ENCODE assay signal across 23 cellular contexts in genomic region chr19:50912102-50912599, GRCh38. TPM values are rescaled to one million over a fixed set of nuclear protein-coding genes. Genes with fewer than 3 reads are reported as not detected.
A peak's percentile ranks its signal among the peaks of the same experiment; 100 is the strongest.
DNase-seq lines count a peak whose midpoint lies in the region; ATAC-seq, FAIRE-seq and TF ChIP-seq lines count a peak whose summit lies in the region.
"Had no signal": no experiment of that assay in that cellular context is flagged by ENCODE, and none has a peak within 500 bp of the region (broad histone marks: within the 10 kb centered on the region; RNA-seq: fewer than 3 reads in every experiment).

No MANE protein-coding gene starts in this region.

- H3K27ac ChIP-seq in A549 (no peak overlapping the region), GM23338 (ENCODE audit: low read depth) (no peak overlapping the region), HEK293 (ENCODE audit: extremely low read depth, low read depth, low read length) (no peak overlapping the region), H1 (ENCODE audit: low read depth, low read length) (no peak overlapping the region)
- H3K27ac ChIP-seq: BLaER1, C4-2B, GM23248 had no signal

- H3K18ac ChIP-seq in H1 (ENCODE audit: extremely low read depth, low read length), result no peak overlapping the region

- TF ChIP-seq POLR2A in A549 (IDR thresholded peaks at IDR 0.05; ENCODE audit: low read length) (no peak), H1 (IDR thresholded peaks at IDR 0.05; ENCODE audit: control extremely low read depth in 1 of 2, low read depth in 2 of 2, low read length in 2 of 2) (no peak)

- H3K4me3 Mint-ChIP-seq in GM23338, result no peak overlapping the region
- no peak overlapping the region for H3K4me3 Mint-ChIP-seq in T-cell
- H3K4me3 Mint-ChIP-seq: CD4-positive, CD25-positive, alpha-beta regulatory T cell; CD8-positive, alpha-beta T cell; HFFc6 had no signal

- H4K91ac ChIP-seq in H1 (replicated peaks; ENCODE audit: insufficient read length, low read length), result no peak overlapping the region

- TF ChIP-seq RAD21 in A549 (conservative IDR thresholded peaks at IDR 0.05 in 1 of 2, IDR thresholded peaks at IDR 0.05 in 1 of 2) (no peak), H1 (IDR thresholded peaks at IDR 0.05 in 1 of 2, conservative IDR thresholded peaks at IDR 0.05 in 1 of 2; ENCODE audit: low read depth in 2 of 2, low read length in 2 of 2) (no peak)

- H3K36me3 Mint-ChIP-seq in GM23338 (ENCODE audit: low read depth), result no peaks in the 10 kb centered on the region; the same call in 2 of the 3 replicates
- H3K36me3 Mint-ChIP-seq in T-cell, result no peaks in the 10 kb centered on the region
- H3K36me3 Mint-ChIP-seq: CD4-positive, CD25-positive, alpha-beta regulatory T cell; CD8-positive, alpha-beta T cell had no signal

- H3K27ac Mint-ChIP-seq in GM23338 (no peak overlapping the region), T-cell (peak overlapping the region in 1 of 2 donors; percentile 9)
- H3K27ac Mint-ChIP-seq: CD8-positive, alpha-beta T cell; HFFc6 had no signal

- no peaks in the 10 kb centered on the region for H3K79me2 ChIP-seq in GM23338 (replicated peaks; ENCODE audit: insufficient read depth)
- H3K79me2 ChIP-seq in H1 (ENCODE audit: control insufficient read depth in 1 of 2, insufficient read depth in 2 of 2, low read length in 2 of 2), result no peaks in the 10 kb centered on the region

- TF ChIP-seq EP300 in A549 (IDR thresholded peaks at IDR 0.05), result no peak
- TF ChIP-seq EP300 in H1 (IDR thresholded peaks at IDR 0.05; ENCODE audit: borderline replicate concordance in 1 of 2, low read depth in 2 of 2, low read length in 2 of 2), result no peak

- H3K4me3 ChIP-seq in A549 (0 out of 3 replicates have a peak overlapping the region, but pooled peaks have one; percentile 14), GM23338 (peak overlapping the region; percentile 54), HEK293 (ENCODE audit: low read depth, low read length) (no peak overlapping the region), H1 (ENCODE audit: extremely low read depth in 1 of 4, insufficient read depth in 2 of 4, low read depth in 3 of 4, low read length in 4 of 4) (peak overlapping the region in 3 of 4 experiments; percentile 12 to 55 (median 24); a peak in 5 of 8 replicates), mucosa of descending colon (no peak overlapping the region)
- H3K4me3 ChIP-seq: BLaER1, GM23248 had no signal

- H3K9me2 ChIP-seq in GM23338 (ENCODE audit: insufficient read depth), result no peaks in the 10 kb centered on the region

- H3K23ac ChIP-seq in H1 (ENCODE audit: insufficient read length), result no peak overlapping the region

- H3F3A ChIP-seq in GM23338 (replicated peaks; ENCODE audit: low read depth), result 0 out of 2 replicates have a peak, but pooled peaks cover 2% of the 10 kb centered on the region

- CTCF ChIA-PET in A549 (lab: Yijun Ruan, JAX) (interaction anchor here (2.2 to 5.9 kb wide), 2 partner anchors 9 to 18 kb away, joined by 6 to 56 read pairs; no protein-coding TSS in a partner anchor), HEK293 (lab: Yijun Ruan, JAX) (interaction anchor here (0.7 to 5.9 kb wide), 2 partner anchors 10 to 173 kb away, joined by 3 to 50 read pairs; no protein-coding TSS in a partner anchor), H1 (lab: Charles Lee; ENCODE audit: partially characterized antibody) (interaction anchor here (0.6 to 2.3 kb wide), 3 partner anchors 10 to 183 kb away, joined by 3 to 17 read pairs (median 4); no protein-coding TSS in a partner anchor), T-cell (lab: Charles Lee) (interaction anchor here in 1 of 2 donors (0.7 kb wide), 1 partner anchor 15 kb away, joined by 6 read pairs; no protein-coding TSS in a partner anchor)

- H2BK15ac ChIP-seq in H1 (ENCODE audit: low read length), result no peak overlapping the region

- ATAC-seq in A549, result no peak
- ATAC-seq in GM23338, result peak; percentile 2; the same call in 1 of the 3 replicates
- ATAC-seq in mucosa of descending colon, result no peak
- ATAC-seq in T-cell (replicated peaks in 1 of 4), result no peak
- ATAC-seq: CD8-positive, alpha-beta T cell; HCT116 had no signal

- POLR2A ChIA-PET in A549 (lab: Yijun Ruan, JAX) (no interaction called here), HEK293 (lab: Yijun Ruan, JAX) (interaction anchor here (0.6 kb wide), 5 partner anchors 68 to 1436 kb away, joined by 4 to 9 read pairs (median 4); no protein-coding TSS in a partner anchor), H1 (lab: Charles Lee; ENCODE audit: partially characterized antibody) (interaction anchor here (1.0 to 5.3 kb wide), 3 partner anchors 9 to 116 kb away, joined by 3 to 36 read pairs (median 26); no protein-coding TSS in a partner anchor), T-cell (lab: Charles Lee) (no interaction called here)

- FAIRE-seq in A549 (lab: Jason Lieb, UNC), result no peak
- no peak for FAIRE-seq in H1 (lab: Jason Lieb, UNC)
- FAIRE-seq: G401.6, GM12892, H54 had no signal

- no peaks in the 10 kb centered on the region; the same call in 1 of the 3 replicates for H3K9me3 Mint-ChIP-seq in GM23338
- H3K9me3 Mint-ChIP-seq in T-cell, result no peaks in the 10 kb centered on the region
- H3K9me3 Mint-ChIP-seq: CD8-positive, alpha-beta T cell; HFFc6 had no signal

- H2AFZ ChIP-seq in GM23338, result peak overlapping the region; percentile 69
- H2AFZ ChIP-seq in H1 (ENCODE audit: low read length), result no peak overlapping the region
- H2AFZ ChIP-seq: GM23248 had no signal

- H3K4me1 ChIP-seq in A549 (peaks cover 10% of the 10 kb centered on the region; the same call in 1 of the 3 replicates), GM23338 (ENCODE audit: insufficient read depth) (peaks cover 11% of the 10 kb centered on the region), HEK293 (ENCODE audit: control insufficient read depth, insufficient read depth, low read length) (peaks cover 3% of the 10 kb centered on the region), H1 (replicated peaks in 1 of 4; ENCODE audit: control insufficient read depth in 3 of 4, insufficient read depth in 4 of 4, low read length in 3 of 4) (peaks cover 0 to 12% (median 8%) of the 10 kb centered on the region in 4 experiments; a peak in 5 of 7 replicates), mucosa of descending colon (ENCODE audit: low read depth) (no peaks in the 10 kb centered on the region)
- H3K4me1 ChIP-seq: Caco-2 had no signal

- H3K9me3 ChIP-seq in A549 (no peaks in the 10 kb centered on the region), HEK293 (ENCODE audit: control insufficient read depth, insufficient read depth, low read depth, low read length) (no peaks in the 10 kb centered on the region), H1 (ENCODE audit: insufficient read depth in 2 of 2, low read depth in 1 of 2, low read length in 1 of 2) (no peaks in the 10 kb centered on the region), mucosa of descending colon (no peaks in the 10 kb centered on the region)
- H3K9me3 ChIP-seq: BLaER1, Caco-2 had no signal

- H2BK12ac ChIP-seq in H1 (ENCODE audit: low read depth, low read length), result no peak overlapping the region

- H2BK120ac ChIP-seq in H1 (replicated peaks; ENCODE audit: low read depth, low read length), result no peak overlapping the region

- H3K56ac ChIP-seq in H1 (replicated peaks; ENCODE audit: insufficient read length, low read depth, low read length), result no peak overlapping the region

- H2AK5ac ChIP-seq in H1 (ENCODE audit: low read depth, low read length), result no peak overlapping the region

- H3K9ac ChIP-seq in H1 (replicated peaks in 1 of 4; ENCODE audit: extremely low read depth in 1 of 4, low read depth in 3 of 4, low read length in 3 of 4), result no peak overlapping the region
- H3K9ac ChIP-seq: BLaER1, GM23248 had no signal

- no peak overlapping the region for H3K14ac ChIP-seq in H1 (ENCODE audit: insufficient read length)

- no peak for TF ChIP-seq CTCF in A549 (IDR thresholded peaks at IDR 0.05)
- no peak for TF ChIP-seq CTCF in GM23338 (conservative IDR thresholded peaks at IDR 0.05; ENCODE audit: low read depth in 2 of 2)
- TF ChIP-seq CTCF in HEK293 (tag by site-specific recombination; IDR thresholded peaks at IDR 0.05), result no peak
- no peak for TF ChIP-seq CTCF in H1 (IDR thresholded peaks at IDR 0.05; ENCODE audit: control extremely low read depth in 1 of 3, insufficient read depth in 1 of 3, low read depth in 1 of 3, low read length in 3 of 3)
- no peak for TF ChIP-seq CTCF in mucosa of descending colon (IDR thresholded peaks at IDR 0.05)

- 14% methylated on average over 19 of the region's 21 CpGs for WGBS in A549 (ENCODE audit: missing lambda C conversion rate)
- 30% methylated on average over 18 of the region's 21 CpGs; no CpG with 5 or more reads in 1 of the 2 experiments for WGBS in H1 (ENCODE audit: extremely low coverage in 1 of 2, insufficient coverage in 1 of 2, insufficient read length in 1 of 2, insufficient replicate concordance in 2 of 2, low coverage in 1 of 2, low lambda C conversion rate in 2 of 2, missing lambda C conversion rate in 1 of 2), 2 experiments

- H3K4ac ChIP-seq in H1 (replicated peaks; ENCODE audit: insufficient read length, low read depth, low read length), result no peak overlapping the region

- H3K27me3 Mint-ChIP-seq in GM23338 (ENCODE audit: insufficient read depth, low read depth, poor library complexity), result peaks cover 25% of the 10 kb centered on the region
- H3K27me3 Mint-ChIP-seq in T-cell, result peaks cover 40 to 55% of the 10 kb centered on the region in 2 donors

- H2BK5ac ChIP-seq in H1 (ENCODE audit: low read depth, low read length), result no peak overlapping the region

- no peaks in the 10 kb centered on the region for H3K79me1 ChIP-seq in H1 (ENCODE audit: low read depth, low read length)

- no peak overlapping the region for H4K8ac ChIP-seq in H1 (ENCODE audit: extremely low read depth, insufficient read depth, low read length)

- peaks cover 16% of the 10 kb centered on the region for H3K23me2 ChIP-seq in H1 (ENCODE audit: low read depth, low read length)

- H4K20me1 ChIP-seq in GM23338 (replicated peaks; ENCODE audit: insufficient read depth) (no peaks in the 10 kb centered on the region), H1 (replicated peaks in 1 of 2; ENCODE audit: control insufficient read depth in 1 of 2, insufficient read depth in 2 of 2, low read length in 2 of 2) (peaks cover 0 to 2% of the 10 kb centered on the region in 2 experiments)
- H4K20me1 ChIP-seq: BLaER1 had no signal

- intact Hi-C loops in mucosa of descending colon (cut with DNase I, micrococcal nuclease), result no loop called here

- H4K5ac ChIP-seq in H1 (ENCODE audit: insufficient read length, low read depth, low read length), result no peak overlapping the region

- H2BK20ac ChIP-seq in H1 (ENCODE audit: low read length), result no peak overlapping the region

- peak overlapping the region; percentile 60 for H3K4me2 ChIP-seq in A549
- peak overlapping the region; percentile 79 for H3K4me2 ChIP-seq in GM23338
- peak overlapping the region; percentile 80 to 91 for H3K4me2 ChIP-seq in H1 (ENCODE audit: insufficient read depth in 1 of 2, low read depth in 2 of 2, low read length in 2 of 2)
- H3K4me2 ChIP-seq: BLaER1 had no signal

- DNase-seq in A549 (ENCODE audit: low read depth in 1 of 2, low spot score in 1 of 2), result no peak
- DNase-seq in GM23338 (ENCODE audit: low spot score), result peak; percentile 49
- DNase-seq in H1 (ENCODE audit: low read depth in 1 of 2, low spot score in 2 of 2), result peak in 1 of 2 experiments; percentile 49
- DNase-seq in stimulated activated CD4-positive, alpha-beta T cell treated with anti-CD3 and anti-CD28 coated beads, Interleukin-4, amount 100 ng/mL, for 24 hours, result no peak
- DNase-seq in mucosa of descending colon, result no peak
- no peak for DNase-seq in NCI-H1694 (lab: John Stamatoyannopoulos, UW)
- no peak for DNase-seq in T-cell
- DNase-seq: 8988T; Caco-2; CD4-positive, CD25-positive, alpha-beta regulatory T cell; CD8-positive, alpha-beta T cell; DMS153; DND-41; HFFc6 had no signal

- H3K4me1 Mint-ChIP-seq in GM23338 (peaks cover 8% of the 10 kb centered on the region), T-cell (peaks cover 12% of the 10 kb centered on the region in 3 donors)

- H3K27me3 ChIP-seq in GM23338 (ENCODE audit: insufficient read depth) (peaks cover 57% of the 10 kb centered on the region), H1 (replicated peaks in 1 of 4; ENCODE audit: control insufficient read depth in 3 of 4, extremely low read depth in 1 of 4, insufficient read depth in 3 of 4, low read length in 3 of 4) (peaks cover 21 to 42% (median 33%) of the 10 kb centered on the region in 4 experiments)

- no peaks in the 10 kb centered on the region for H3K36me3 ChIP-seq in GM23338 (ENCODE audit: insufficient read depth)
- H3K36me3 ChIP-seq in HEK293 (ENCODE audit: control insufficient read depth in 2 of 2, insufficient read depth in 1 of 2, low read length in 2 of 2), result no peaks in the 10 kb centered on the region
- H3K36me3 ChIP-seq in H1 (ENCODE audit: control insufficient read depth in 2 of 4, insufficient read depth in 4 of 4, low read length in 3 of 4), result no peaks in the 10 kb centered on the region
- no peaks in the 10 kb centered on the region for H3K36me3 ChIP-seq in mucosa of descending colon (ENCODE audit: low read depth)
- H3K36me3 ChIP-seq: BLaER1 had no signal

RNA-seq across cellular contexts. Expression of gene KLK4, which starts 1.0 kb away (rescaled TPM):
- not detected in 2 replicates for polyA plus RNA-seq in A549 (2011; rRNA removed)
- polyA plus RNA-seq in A549 (2012; cell fraction: cytosol; rRNA removed), result not detected in 2 replicates
- polyA plus RNA-seq in A549 (2012; cell fraction: nucleus; rRNA removed), result 0.23 TPM in 1 of 2 replicates, not detected in the other
- polyA plus RNA-seq in A549 (2017; fragmentation: RNase III; extraction: RNeasy Plus Mini Kit Qiagen cat#74134 plus additional on column Dnase treatment), result not detected in 3 replicates
- polyA minus RNA-seq in A549 (2011; rRNA and poly(A)+ RNA removed), result not detected in 2 replicates
- 0.54 and 0.76 TPM in 2 replicates for total RNA-seq in GM23338 (2014; rRNA removed; shearing (Covaris generic))
- polyA plus RNA-seq in GM23338 (2016; fragmentation: Nextera tagmentation; extraction: Ambion mirVana), result 1.8 and 2.2 TPM in 2 replicates
- total RNA-seq in H1 (2021; fragmentation: NEBNext Ultra II Directional; extraction: Animal tissue kit (Norgen Biotek cat#: 25700)), result 1.3 TPM in 1 of 2 replicates, not detected in the other
- polyA plus RNA-seq in H1 (2011; rRNA removed), result 0.44 and 6.8 TPM in 2 replicates
- polyA plus RNA-seq in H1 (2011; cell fraction: cytosol; rRNA removed), result 0.41 TPM
- polyA plus RNA-seq in H1 (2011; cell fraction: nucleus; rRNA removed), result 2.3 TPM
- polyA plus RNA-seq in H1 (2012, experiment 1 of 2), result 0.20 to 1.7 TPM (median 0.57 TPM) in 4 replicates
- not detected for polyA plus RNA-seq in H1 (2012, experiment 2 of 2)
- polyA plus RNA-seq in H1 (2013, experiment 1 of 2), result 0.91 TPM
- 0.77 TPM for polyA plus RNA-seq in H1 (2013, experiment 2 of 2)
- 0.82 TPM in 1 of 2 replicates, not detected in the other for polyA minus RNA-seq in H1 (2011; rRNA and poly(A)+ RNA removed)
- not detected for polyA minus RNA-seq in H1 (2011; cell fraction: cytosol; rRNA and poly(A)+ RNA removed)
- polyA minus RNA-seq in H1 (2011; cell fraction: nucleus; rRNA and poly(A)+ RNA removed), result not detected
- total RNA-seq in mucosa of descending colon, result 1 to 10 TPM; 1.1 to 3.4 (median 1.4) TPM
- total RNA-seq in T-cell, result not detected
- total RNA-seq: A673; Caco-2; CD4-positive, CD25-positive, alpha-beta regulatory T cell; CD8-positive, alpha-beta T cell; GM23248; HFFc6 had no signal
- polyA plus RNA-seq: CD4-positive, CD25-positive, alpha-beta regulatory T cell; GM23248 had no signal

RNA-seq across cellular contexts. Expression of gene KLK2, which starts 38.9 kb away (rescaled TPM):
- polyA plus RNA-seq in A549 (2011; rRNA removed) (0.42 and 0.49 TPM in 2 replicates), A549 (2017; fragmentation: RNase III; extraction: RNeasy Plus Mini Kit Qiagen cat#74134 plus additional on column Dnase treatment) (0.14 to 0.36 TPM (median 0.21 TPM) in 3 replicates), GM23338 (2016; fragmentation: Nextera tagmentation; extraction: Ambion mirVana) (0.18 TPM in 1 of 2 replicates, not detected in the other), H1 (2011; rRNA removed) (0.20 and 0.36 TPM in 2 replicates)
- 0.08 and 0.22 TPM in 2 replicates for polyA plus RNA-seq in A549 (2012; cell fraction: cytosol; rRNA removed)
- polyA plus RNA-seq in A549 (2012; cell fraction: nucleus; rRNA removed), result 0.62 and 1.2 TPM in 2 replicates
- 0.92 and 1.2 TPM in 2 replicates for polyA minus RNA-seq in A549 (2011; rRNA and poly(A)+ RNA removed)
- 0.69 TPM in 1 of 2 replicates, not detected in the other for total RNA-seq in GM23338 (2014; rRNA removed; shearing (Covaris generic))
- total RNA-seq in H1 (2021; fragmentation: NEBNext Ultra II Directional; extraction: Animal tissue kit (Norgen Biotek cat#: 25700)), result not detected in 2 replicates
- polyA plus RNA-seq in H1 (2011; cell fraction: cytosol; rRNA removed), result 0.59 TPM
- 0.57 TPM for polyA plus RNA-seq in H1 (2011; cell fraction: nucleus; rRNA removed)
- 0.30 to 0.33 TPM in 2 of 4 replicates, not detected in the others for polyA plus RNA-seq in H1 (2012, experiment 1 of 2)
- 0.55 TPM for polyA plus RNA-seq in H1 (2012, experiment 2 of 2)
- polyA plus RNA-seq in H1 (2013, experiment 1 of 2), result 0.04 TPM
- 0.11 TPM for polyA plus RNA-seq in H1 (2013, experiment 2 of 2)
- not detected in 2 replicates for polyA minus RNA-seq in H1 (2011; rRNA and poly(A)+ RNA removed)
- not detected for polyA minus RNA-seq in H1 (2011; cell fraction: cytosol; rRNA and poly(A)+ RNA removed)
- not detected for polyA minus RNA-seq in H1 (2011; cell fraction: nucleus; rRNA and poly(A)+ RNA removed)
- total RNA-seq in mucosa of descending colon (under 1 TPM in 1 of 3 donors, not detected in 2; 0.43 TPM), T-cell (not detected)
- total RNA-seq: A673; Caco-2; CD4-positive, CD25-positive, alpha-beta regulatory T cell; CD8-positive, alpha-beta T cell; GM23248; HFFc6 had no signal
- polyA plus RNA-seq: CD4-positive, CD25-positive, alpha-beta regulatory T cell; GM23248 had no signal

RNA-seq across cellular contexts. Expression of gene KLK5, which starts 40.7 kb away (rescaled TPM):
- polyA plus RNA-seq in A549 (2011; rRNA removed) (not detected in 2 replicates), A549 (2017; fragmentation: RNase III; extraction: RNeasy Plus Mini Kit Qiagen cat#74134 plus additional on column Dnase treatment) (not detected in 3 replicates), GM23338 (2016; fragmentation: Nextera tagmentation; extraction: Ambion mirVana) (0.77 TPM in 1 of 2 replicates, not detected in the other), H1 (2011; rRNA removed) (1.7 and 2.0 TPM in 2 replicates)
- 0.04 TPM in 1 of 2 replicates, not detected in the other for polyA plus RNA-seq in A549 (2012; cell fraction: cytosol; rRNA removed)
- not detected in 2 replicates for polyA plus RNA-seq in A549 (2012; cell fraction: nucleus; rRNA removed)
- polyA minus RNA-seq in A549 (2011; rRNA and poly(A)+ RNA removed), result not detected in 2 replicates
- 0.54 and 0.66 TPM in 2 replicates for total RNA-seq in GM23338 (2014; rRNA removed; shearing (Covaris generic))
- total RNA-seq in H1 (2021; fragmentation: NEBNext Ultra II Directional; extraction: Animal tissue kit (Norgen Biotek cat#: 25700)), result 0.55 and 0.76 TPM in 2 replicates
- polyA plus RNA-seq in H1 (2011; cell fraction: cytosol; rRNA removed), result 1.2 TPM
- 1.1 TPM for polyA plus RNA-seq in H1 (2011; cell fraction: nucleus; rRNA removed)
- polyA plus RNA-seq in H1 (2012, experiment 1 of 2), result 0.34 to 0.86 TPM (median 0.69 TPM) in 4 replicates
- 0.63 TPM for polyA plus RNA-seq in H1 (2012, experiment 2 of 2)
- 0.73 TPM for polyA plus RNA-seq in H1 (2013, experiment 1 of 2)
- polyA plus RNA-seq in H1 (2013, experiment 2 of 2), result 0.77 TPM
- 0.25 and 0.78 TPM in 2 replicates for polyA minus RNA-seq in H1 (2011; rRNA and poly(A)+ RNA removed)
- not detected for polyA minus RNA-seq in H1 (2011; cell fraction: cytosol; rRNA and poly(A)+ RNA removed)
- polyA minus RNA-seq in H1 (2011; cell fraction: nucleus; rRNA and poly(A)+ RNA removed), result not detected
- total RNA-seq in mucosa of descending colon (not detected), T-cell (not detected)
- total RNA-seq: A673; Caco-2; CD4-positive, CD25-positive, alpha-beta regulatory T cell; CD8-positive, alpha-beta T cell; GM23248; HFFc6 had no signal
- polyA plus RNA-seq: CD4-positive, CD25-positive, alpha-beta regulatory T cell; GM23248 had no signal

RNA-seq across cellular contexts. Expression of gene KLK6, which starts 57.2 kb away (rescaled TPM):
- polyA plus RNA-seq in A549 (2011; rRNA removed), result 0.13 TPM in 2 replicates
- polyA plus RNA-seq in A549 (2012; cell fraction: cytosol; rRNA removed), result 0.05 TPM in 1 of 2 replicates, not detected in the other
- 0.04 TPM in 1 of 2 replicates, not detected in the other for polyA plus RNA-seq in A549 (2012; cell fraction: nucleus; rRNA removed)
- polyA plus RNA-seq in A549 (2017; fragmentation: RNase III; extraction: RNeasy Plus Mini Kit Qiagen cat#74134 plus additional on column Dnase treatment), result not detected in 3 replicates
- polyA minus RNA-seq in A549 (2011; rRNA and poly(A)+ RNA removed), result not detected in 2 replicates
- total RNA-seq in GM23338 (2014; rRNA removed; shearing (Covaris generic)), result 0.39 and 0.56 TPM in 2 replicates
- 0.47 and 0.56 TPM in 2 replicates for polyA plus RNA-seq in GM23338 (2016; fragmentation: Nextera tagmentation; extraction: Ambion mirVana)
- 0.55 and 0.69 TPM in 2 replicates for total RNA-seq in H1 (2021; fragmentation: NEBNext Ultra II Directional; extraction: Animal tissue kit (Norgen Biotek cat#: 25700))
- polyA plus RNA-seq in H1 (2011; rRNA removed), result 2.6 and 3.2 TPM in 2 replicates
- polyA plus RNA-seq in H1 (2011; cell fraction: cytosol; rRNA removed), result 2.5 TPM
- 1.7 TPM for polyA plus RNA-seq in H1 (2011; cell fraction: nucleus; rRNA removed)
- 1.3 to 2.5 TPM (median 2.3 TPM) in 4 replicates for polyA plus RNA-seq in H1 (2012, experiment 1 of 2)
- 2.4 TPM for polyA plus RNA-seq in H1 (2012, experiment 2 of 2)
- 1.4 TPM for polyA plus RNA-seq in H1 (2013, experiment 1 of 2)
- 1.8 TPM for polyA plus RNA-seq in H1 (2013, experiment 2 of 2)
- polyA minus RNA-seq in H1 (2011; rRNA and poly(A)+ RNA removed), result 1.3 and 2.0 TPM in 2 replicates
- not detected for polyA minus RNA-seq in H1 (2011; cell fraction: cytosol; rRNA and poly(A)+ RNA removed)
- polyA minus RNA-seq in H1 (2011; cell fraction: nucleus; rRNA and poly(A)+ RNA removed), result 0.60 TPM
- not detected for total RNA-seq in mucosa of descending colon
- not detected for total RNA-seq in T-cell
- total RNA-seq: A673; CD4-positive, CD25-positive, alpha-beta regulatory T cell; CD8-positive, alpha-beta T cell; GM23248; HFFc6 had no signal
- polyA plus RNA-seq: CD4-positive, CD25-positive, alpha-beta regulatory T cell; GM23248 had no signal

RNA-seq across cellular contexts. Expression of gene KLK3, which starts 57.4 kb away (rescaled TPM):
- polyA plus RNA-seq in A549 (2011; rRNA removed), result not detected in 2 replicates
- not detected in 2 replicates for polyA plus RNA-seq in A549 (2012; cell fraction: cytosol; rRNA removed)
- polyA plus RNA-seq in A549 (2012; cell fraction: nucleus; rRNA removed), result not detected in 2 replicates
- not detected in 3 replicates for polyA plus RNA-seq in A549 (2017; fragmentation: RNase III; extraction: RNeasy Plus Mini Kit Qiagen cat#74134 plus additional on column Dnase treatment)
- polyA minus RNA-seq in A549 (2011; rRNA and poly(A)+ RNA removed), result not detected in 2 replicates
- total RNA-seq in GM23338 (2014; rRNA removed; shearing (Covaris generic)), result not detected in 2 replicates
- 0.14 and 0.19 TPM in 2 replicates for polyA plus RNA-seq in GM23338 (2016; fragmentation: Nextera tagmentation; extraction: Ambion mirVana)
- total RNA-seq in H1 (2021; fragmentation: NEBNext Ultra II Directional; extraction: Animal tissue kit (Norgen Biotek cat#: 25700)), result not detected in 2 replicates
- polyA plus RNA-seq in H1 (2011; rRNA removed), result 0.08 and 0.25 TPM in 2 replicates
- 0.13 TPM for polyA plus RNA-seq in H1 (2011; cell fraction: cytosol; rRNA removed)
- polyA plus RNA-seq in H1 (2011; cell fraction: nucleus; rRNA removed), result 0.86 TPM
- polyA plus RNA-seq in H1 (2012, experiment 1 of 2), result 0.15 TPM in 1 of 4 replicates, not detected in the others
- not detected for polyA plus RNA-seq in H1 (2012, experiment 2 of 2)
- 0.04 TPM for polyA plus RNA-seq in H1 (2013, experiment 1 of 2)
- polyA plus RNA-seq in H1 (2013, experiment 2 of 2), result 0.06 TPM
- 0.61 and 0.69 TPM in 2 replicates for polyA minus RNA-seq in H1 (2011; rRNA and poly(A)+ RNA removed)
- not detected for polyA minus RNA-seq in H1 (2011; cell fraction: cytosol; rRNA and poly(A)+ RNA removed)
- polyA minus RNA-seq in H1 (2011; cell fraction: nucleus; rRNA and poly(A)+ RNA removed), result not detected
- 1 to 10 TPM; 3.7 to 9.0 (median 4.8) TPM for total RNA-seq in mucosa of descending colon
- total RNA-seq in T-cell, result not detected
- total RNA-seq: A673; Caco-2; CD4-positive, CD25-positive, alpha-beta regulatory T cell; CD8-positive, alpha-beta T cell; GM23248; HFFc6 had no signal
- polyA plus RNA-seq: CD4-positive, CD25-positive, alpha-beta regulatory T cell; GM23248 had no signal

Comparison
In these comparisons a context has a peak if more than half of its experiments do, and no peak if none do; other contexts are left out.
1. H3K4me3 ChIP-seq: peak in A549 (single experiment), GM23338 (single experiment) and H1 (3 of 4); none in HEK293 (single experiment) and mucosa of descending colon (single experiment).
2. POLR2A ChIA-PET loops: an anchor here in HEK293 (0.6 kb wide) and H1 (1.0 to 5.3 kb wide); none called in A549 and T-cell.
3. Peak in every context shown above with its lines, with median percentiles within 50 percentile points of each other: H3K4me2 ChIP-seq.